1 cellular context compared by ENCODE assay signal in the genomic region with DNA sequence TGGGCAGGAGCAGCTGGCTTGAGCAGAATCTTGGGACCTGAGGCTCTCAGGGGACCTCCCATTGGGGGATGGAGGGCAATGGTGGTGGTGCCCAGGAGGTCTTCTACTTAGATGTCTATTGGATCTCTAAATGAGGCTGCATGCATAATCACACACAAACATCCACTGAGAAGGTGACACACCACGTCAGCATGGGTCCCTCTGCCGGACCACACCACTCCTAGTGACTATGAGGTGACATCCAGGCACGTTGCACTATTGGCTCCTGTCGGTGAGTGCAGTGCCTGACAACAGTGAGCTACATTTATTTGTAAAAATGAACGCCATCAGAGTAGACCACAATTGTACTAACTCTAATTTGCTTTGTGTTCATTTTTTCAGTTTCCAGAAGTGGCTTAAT.
TF ChIP-seq lines count a peak whose summit lies in the region.

No MANE protein-coding gene starts in this region.

TF ChIP-seq in GM12878, 131 proteins besides CTCF, POLR2A, EP300 and RAD21:
- TF ChIP-seq SPI1 (IDR thresholded peaks at IDR 0.05; ENCODE audit: borderline replicate concordance, insufficient read depth, low read depth, low read length), result no peak
- no peak for TF ChIP-seq ESRRA (IDR thresholded peaks at IDR 0.05; ENCODE audit: low read length)
- no peak for TF ChIP-seq CBX3 (IDR thresholded peaks at IDR 0.05; ENCODE audit: borderline replicate concordance, low read depth)
- TF ChIP-seq NBN (IDR thresholded peaks at IDR 0.05), result no peak
- TF ChIP-seq SUZ12 (IDR thresholded peaks at IDR 0.05; ENCODE audit: unreplicated experiment), result no peak
- TF ChIP-seq, protein P1, sequence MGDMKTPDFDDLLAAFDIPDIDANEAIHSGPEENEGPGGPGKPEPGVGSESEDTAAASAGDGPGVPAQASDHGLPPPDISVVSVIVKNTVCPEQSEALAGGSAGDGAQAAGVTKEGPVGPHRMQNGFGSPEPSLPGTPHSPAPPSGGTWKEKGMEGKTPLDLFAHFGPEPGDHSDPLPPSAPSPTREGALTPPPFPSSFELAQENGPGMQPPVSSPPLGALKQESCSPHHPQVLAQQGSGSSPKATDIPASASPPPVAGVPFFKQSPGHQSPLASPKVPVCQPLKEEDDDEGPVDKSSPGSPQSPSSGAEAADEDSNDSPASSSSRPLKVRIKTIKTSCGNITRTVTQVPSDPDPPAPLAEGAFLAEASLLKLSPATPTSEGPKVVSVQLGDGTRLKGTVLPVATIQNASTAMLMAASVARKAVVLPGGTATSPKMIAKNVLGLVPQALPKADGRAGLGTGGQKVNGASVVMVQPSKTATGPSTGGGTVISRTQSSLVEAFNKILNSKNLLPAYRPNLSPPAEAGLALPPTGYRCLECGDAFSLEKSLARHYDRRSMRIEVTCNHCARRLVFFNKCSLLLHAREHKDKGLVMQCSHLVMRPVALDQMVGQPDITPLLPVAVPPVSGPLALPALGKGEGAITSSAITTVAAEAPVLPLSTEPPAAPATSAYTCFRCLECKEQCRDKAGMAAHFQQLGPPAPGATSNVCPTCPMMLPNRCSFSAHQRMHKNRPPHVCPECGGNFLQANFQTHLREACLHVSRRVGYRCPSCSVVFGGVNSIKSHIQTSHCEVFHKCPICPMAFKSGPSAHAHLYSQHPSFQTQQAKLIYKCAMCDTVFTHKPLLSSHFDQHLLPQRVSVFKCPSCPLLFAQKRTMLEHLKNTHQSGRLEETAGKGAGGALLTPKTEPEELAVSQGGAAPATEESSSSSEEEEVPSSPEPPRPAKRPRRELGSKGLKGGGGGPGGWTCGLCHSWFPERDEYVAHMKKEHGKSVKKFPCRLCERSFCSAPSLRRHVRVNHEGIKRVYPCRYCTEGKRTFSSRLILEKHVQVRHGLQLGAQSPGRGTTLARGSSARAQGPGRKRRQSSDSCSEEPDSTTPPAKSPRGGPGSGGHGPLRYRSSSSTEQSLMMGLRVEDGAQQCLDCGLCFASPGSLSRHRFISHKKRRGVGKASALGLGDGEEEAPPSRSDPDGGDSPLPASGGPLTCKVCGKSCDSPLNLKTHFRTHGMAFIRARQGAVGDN (IDR thresholded peaks at IDR 0.05), result no peak
- TF ChIP-seq SMAD5 (IDR thresholded peaks at IDR 0.05; ENCODE audit: low read depth), result no peak
- TF ChIP-seq NFYA (IDR thresholded peaks at IDR 0.05; ENCODE audit: borderline replicate concordance, low read depth, low read length), result no peak
- TF ChIP-seq BHLHE40 (IDR thresholded peaks at IDR 0.05; ENCODE audit: borderline replicate concordance in 1 of 2, low read depth in 2 of 2, low read length in 1 of 2), result no peak
- no peak for TF ChIP-seq RAD51 (IDR thresholded peaks at IDR 0.05)
- no peak for TF ChIP-seq MTA3 (IDR thresholded peaks at IDR 0.05; ENCODE audit: borderline replicate concordance, low read length)
TF ChIP-seq in GM12878: peak in this region for 0.
